Comparison of ENCODE assay signal across 1 cellular context in genomic region chr17:79935197-79935844, GRCh38.
TF ChIP-seq lines count a peak whose summit lies in the region.

No MANE protein-coding gene starts in this region.

TF ChIP-seq in WTC11, 78 proteins besides CTCF, POLR2A, EP300 and RAD21 (continued from another document):
- TF ChIP-seq ZNF532 (CRISPR knock-in tag; IDR thresholded peaks at IDR 0.05; ENCODE audit: borderline replicate concordance) (no peak), RORB (CRISPR knock-in tag; IDR thresholded peaks at IDR 0.05) (no peak), ZNF219 (CRISPR knock-in tag; IDR thresholded peaks at IDR 0.05; ENCODE audit: borderline replicate concordance) (no peak), E2F4 (CRISPR knock-in tag; IDR thresholded peaks at IDR 0.05; ENCODE audit: borderline replicate concordance, low read depth) (no peak), ZNF317 (CRISPR knock-in tag; IDR thresholded peaks at IDR 0.05; ENCODE audit: borderline replicate concordance, low read depth) (no peak), ZNF416 (CRISPR knock-in tag; IDR thresholded peaks at IDR 0.05) (no peak), ATF1 (CRISPR knock-in tag; IDR thresholded peaks at IDR 0.05) (no peak), HMGA2 (CRISPR knock-in tag; IDR thresholded peaks at IDR 0.05) (no peak)
- TF ChIP-seq, protein P1, sequence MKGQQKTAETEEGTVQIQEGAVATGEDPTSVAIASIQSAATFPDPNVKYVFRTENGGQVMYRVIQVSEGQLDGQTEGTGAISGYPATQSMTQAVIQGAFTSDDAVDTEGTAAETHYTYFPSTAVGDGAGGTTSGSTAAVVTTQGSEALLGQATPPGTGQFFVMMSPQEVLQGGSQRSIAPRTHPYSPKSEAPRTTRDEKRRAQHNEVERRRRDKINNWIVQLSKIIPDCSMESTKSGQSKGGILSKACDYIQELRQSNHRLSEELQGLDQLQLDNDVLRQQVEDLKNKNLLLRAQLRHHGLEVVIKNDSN (CRISPR knock-in tag; IDR thresholded peaks at IDR 0.05) = no peak
- TF ChIP-seq, protein P2, sequence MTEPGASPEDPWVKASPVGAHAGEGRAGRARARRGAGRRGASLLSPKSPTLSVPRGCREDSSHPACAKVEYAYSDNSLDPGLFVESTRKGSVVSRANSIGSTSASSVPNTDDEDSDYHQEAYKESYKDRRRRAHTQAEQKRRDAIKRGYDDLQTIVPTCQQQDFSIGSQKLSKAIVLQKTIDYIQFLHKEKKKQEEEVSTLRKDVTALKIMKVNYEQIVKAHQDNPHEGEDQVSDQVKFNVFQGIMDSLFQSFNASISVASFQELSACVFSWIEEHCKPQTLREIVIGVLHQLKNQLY (CRISPR knock-in tag; IDR thresholded peaks at IDR 0.05) = no peak
